Comparison of ENCODE assay signal across 10 cellular contexts in the genomic region with DNA sequence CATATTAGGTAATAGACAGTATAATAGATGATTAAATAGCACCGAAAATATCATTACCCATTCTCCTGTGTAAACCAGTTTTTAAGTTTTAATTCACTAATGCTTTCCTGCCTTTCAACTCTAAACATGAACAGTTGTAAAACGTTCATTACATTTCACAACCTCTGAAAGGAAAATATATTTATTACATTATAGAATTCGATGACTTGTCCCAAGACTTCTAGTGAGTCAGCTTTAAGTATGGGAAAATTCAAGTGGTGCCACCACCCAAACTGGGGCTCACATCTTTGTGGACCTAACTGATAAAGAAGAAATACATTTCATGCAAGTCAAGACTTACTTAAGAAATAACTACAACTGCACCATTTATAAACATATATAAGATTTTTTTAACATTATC. TPM values are rescaled to one million over a fixed set of nuclear protein-coding genes. Genes with fewer than 3 reads are reported as not detected.
DNase-seq lines count a peak whose midpoint lies in the region; ATAC-seq and TF ChIP-seq lines count a peak whose summit lies in the region.
"Had no signal": no experiment of that assay in that cellular context is flagged by ENCODE, and none has a peak within 500 bp of the region (broad histone marks: within the 10 kb centered on the region; RNA-seq: fewer than 3 reads in every experiment).

No MANE protein-coding gene starts in this region.

- peak overlapping the region; percentile 23 for H3K4me3 Mint-ChIP-seq in activated naive CD8-positive, alpha-beta T cell
- H3K4me3 Mint-ChIP-seq in activated naive CD8-positive, alpha-beta T cell treated with anti-CD3 and anti-CD28 coated beads for 36 hours = no peak overlapping the region
- H3K4me3 Mint-ChIP-seq in T-helper 17 cell = no peak overlapping the region

- H3K9me3 Mint-ChIP-seq in activated naive CD8-positive, alpha-beta T cell (ENCODE audit: low read depth) = peaks cover 4% of the 10 kb centered on the region
- peaks cover 1% of the 10 kb centered on the region for H3K9me3 Mint-ChIP-seq in activated naive CD8-positive, alpha-beta T cell treated with anti-CD3 and anti-CD28 coated beads for 36 hours
- H3K9me3 Mint-ChIP-seq: activated naive CD4-positive, alpha-beta T cell treated with anti-CD3 and anti-CD28 coated beads, Interleukin-2, amount 50 U/mL, for 24 hours had no signal

- H3K27ac Mint-ChIP-seq in activated naive CD8-positive, alpha-beta T cell = no peak overlapping the region
- no peak overlapping the region for H3K27ac Mint-ChIP-seq in activated naive CD8-positive, alpha-beta T cell treated with anti-CD3 and anti-CD28 coated beads for 36 hours
- peak overlapping the region; percentile 27 for H3K27ac Mint-ChIP-seq in T-helper 17 cell

- peaks cover 37% of the 10 kb centered on the region for H3K4me1 Mint-ChIP-seq in activated naive CD8-positive, alpha-beta T cell (ENCODE audit: low read depth)
- H3K4me1 Mint-ChIP-seq in activated naive CD8-positive, alpha-beta T cell treated with anti-CD3 and anti-CD28 coated beads for 36 hours = peaks cover 29% of the 10 kb centered on the region
- H3K4me1 Mint-ChIP-seq in T-helper 17 cell = peaks cover 26% of the 10 kb centered on the region

- H3K36me3 Mint-ChIP-seq in activated naive CD8-positive, alpha-beta T cell = peaks cover 11% of the 10 kb centered on the region
- peaks cover 50% of the 10 kb centered on the region for H3K36me3 Mint-ChIP-seq in activated naive CD8-positive, alpha-beta T cell treated with anti-CD3 and anti-CD28 coated beads for 36 hours
- peaks cover 2% of the 10 kb centered on the region for H3K36me3 Mint-ChIP-seq in T-helper 17 cell (ENCODE audit: low read depth)

- DNase-seq in activated naive CD8-positive, alpha-beta T cell treated with anti-CD3 and anti-CD28 coated beads for 36 hours = no peak
- DNase-seq in T-helper 17 cell = no peak
- peak; percentile 80 to 84 for DNase-seq in erythroblast (lab: John Stamatoyannopoulos, UW)
- DNase-seq in stromal cell of bone marrow (ENCODE audit: low read depth) = peak; percentile 17
- DNase-seq in amniotic stem cell (lab: John Stamatoyannopoulos, UW) = no peak
- DNase-seq: nucleus accumbens had no signal

- H3K9me3 ChIP-seq in T-helper 17 cell (ENCODE audit: control insufficient read depth, low read length, poor library complexity, severe bottlenecking) = no peaks in the 10 kb centered on the region

- no peak for TF ChIP-seq POLR2A in erythroblast (IDR thresholded peaks at IDR 0.05; ENCODE audit: low read length)

- H3K27me3 Mint-ChIP-seq in activated naive CD8-positive, alpha-beta T cell = no peaks in the 10 kb centered on the region
- no peaks in the 10 kb centered on the region for H3K27me3 Mint-ChIP-seq in activated naive CD8-positive, alpha-beta T cell treated with anti-CD3 and anti-CD28 coated beads for 36 hours
- H3K27me3 Mint-ChIP-seq in T-helper 17 cell = no peaks in the 10 kb centered on the region
- H3K27me3 Mint-ChIP-seq: activated naive CD4-positive, alpha-beta T cell treated with anti-CD3 and anti-CD28 coated beads, Interleukin-2, amount 50 U/mL, for 24 hours had no signal

- ATAC-seq in T-helper 17 cell (no peak), HG02973 (IDR thresholded peaks at IDR 0.05; ENCODE audit: unreplicated experiment) (no peak), HG03025 (IDR thresholded peaks at IDR 0.05; ENCODE audit: low FRiP score, unreplicated experiment) (no peak)

RNA-seq across cellular contexts. Expression of a gene that starts 2.0 kb away (rescaled TPM):
- total RNA-seq in activated naive CD8-positive, alpha-beta T cell treated with anti-CD3 and anti-CD28 coated beads for 36 hours = 10 to 100 TPM; 43.3 to 44.0 TPM
- total RNA-seq in T-helper 17 cell = 10 to 100 TPM; 15.2 to 32.1 TPM

RNA-seq across cellular contexts. Expression of a gene that starts 48.1 kb away (rescaled TPM):
- total RNA-seq in activated naive CD8-positive, alpha-beta T cell treated with anti-CD3 and anti-CD28 coated beads for 36 hours = 100 to 1,000 TPM; 153 to 164 TPM
- 10 to 100 TPM; 61.1 to 77.8 TPM for total RNA-seq in T-helper 17 cell

RNA-seq across cellular contexts. Expression of a gene that starts 48.5 kb away (rescaled TPM):
- 10 to 100 TPM; 11.2 to 12.2 TPM for total RNA-seq in activated naive CD8-positive, alpha-beta T cell treated with anti-CD3 and anti-CD28 coated beads for 36 hours
- 10 to 100 TPM; 24.6 to 26.1 TPM for total RNA-seq in T-helper 17 cell

Comparison
In these comparisons a context has a peak if more than half of its experiments do, and no peak if none do; other contexts are left out.
1. DNase-seq: peak in erythroblast (2 of 2) and stromal cell of bone marrow (single experiment); none in activated naive CD8-positive, alpha-beta T cell treated with anti-CD3 and anti-CD28 coated beads for 36 hours (single experiment), T-helper 17 cell (0 of 3) and amniotic stem cell (single experiment).